In genomic region chr12:26514364-26514763, GRCh38 we compare ENCODE assay signal across 27 cellular contexts.
DNase-seq lines count a peak whose midpoint lies in the region; ATAC-seq and TF ChIP-seq lines count a peak whose summit lies in the region.
"Had no signal": no experiment of that assay in that cellular context is flagged by ENCODE, and none has a peak within 500 bp of the region (broad histone marks: within the 10 kb centered on the region; RNA-seq: fewer than 3 reads in every experiment).

No MANE protein-coding gene starts in this region.

- peaks cover 15% of the 10 kb centered on the region for H3K9me3 ChIP-seq in left ventricle myocardium inferior (replicated peaks)
- H3K9me3 ChIP-seq: BLaER1, ovary, sigmoid colon had no signal

- intact Hi-C loops in left ventricle myocardium inferior (cut with micrococcal nuclease): no loop called here

- ATAC-seq in HG02623 (IDR thresholded peaks at IDR 0.05; ENCODE audit: unreplicated experiment) (no peak), HG02884 (IDR thresholded peaks at IDR 0.05; ENCODE audit: unreplicated experiment) (no peak)
- ATAC-seq: left lung; natural killer cell treated with Interleukin-12 subunit alpha and Interleukin-12 subunit beta and Interleukin-15 and Interleukin-18, amount 100 ng/mL, for 72 hours had no signal

- H3K4me1 ChIP-seq in left ventricle myocardium inferior: peaks cover 8% of the 10 kb centered on the region
- H3K4me1 ChIP-seq: BLaER1, left lung had no signal

- no peak overlapping the region for H3K4me3 ChIP-seq in AG10803 (ENCODE audit: low read length)
- H3K4me3 ChIP-seq in left ventricle myocardium inferior: peak overlapping the region; percentile 0
- H3K4me3 ChIP-seq: BLaER1, left lung, ovary, sigmoid colon had no signal

- peak overlapping the region; percentile 7 for H3K27ac ChIP-seq in left ventricle myocardium inferior (replicated peaks)
- H3K27ac ChIP-seq: BLaER1, KMS-11, left lung, ovary, sigmoid colon had no signal

- peak; percentile 19 for DNase-seq in AG10803 (ENCODE audit: low read depth)
- peak; percentile 17 for DNase-seq in GM13977 (ENCODE audit: low spot score)
- DNase-seq in NCI-H69 (lab: John Stamatoyannopoulos, UW): peak; percentile 8
- DNase-seq in left ventricle myocardium inferior: no peak
- DNase-seq in NCI-H774 (lab: John Stamatoyannopoulos, UW): no peak
- DNase-seq in mucosa of gallbladder (ENCODE audit: low spot score): no peak
- DNase-seq: activated B cell treated with CpG ODN at 0.5 μM for 24 hours; activated CD4-positive, alpha-beta T cell treated with anti-CD3 and anti-CD28 coated beads, Interleukin-2, amount 50 U/mL, for 4 hours; activated CD8-positive, alpha-beta memory T cell treated with anti-CD3 and anti-CD28 coated beads, Interleukin-2, amount 50 U/mL, for 48 hours; activated naive CD8-positive, alpha-beta T cell treated with anti-CD3 and anti-CD28 coated beads, Interleukin-2, amount 10 ng/mL, durations not matched to agents 7 days and 5 days; COR-L47; DND-41; foreskin fibroblast; hippocampal formation; left lung; NCI-H1694; NCI-H2171 treated with DMSO at 0.1 percent for 48 hours; NCI-H526 treated with DMSO at 0.1 percent for 48 hours; ovary; sigmoid colon; stimulated activated naive CD4-positive, alpha-beta T cell treated with Interleukin-2 at 50 U/mL for 16 hours; T1000 had no signal

- TF ChIP-seq CTCF in AG10803 (conservative IDR thresholded peaks at IDR 0.05; ENCODE audit: low read length): no peak
- TF ChIP-seq CTCF in GM13977 (IDR thresholded peaks at IDR 0.05; ENCODE audit: extremely low read depth, insufficient read depth, missing control alignments): no peak
- no peak for TF ChIP-seq CTCF in left ventricle myocardium inferior (IDR thresholded peaks at IDR 0.05; ENCODE audit: borderline replicate concordance)

- H3K27me3 ChIP-seq in left ventricle myocardium inferior (ENCODE audit: low read depth): no peaks in the 10 kb centered on the region
- H3K27me3 ChIP-seq: BLaER1, left lung, ovary, sigmoid colon had no signal

- in situ Hi-C loops in GM13977 (cut with MboI; ENCODE audit: low pct_unique_long_range_greater_than_20kb, low sequenced_read_pairs, unreplicated experiment): no loop called here

- peaks cover 6% of the 10 kb centered on the region for H3K36me3 ChIP-seq in left ventricle myocardium inferior
- H3K36me3 ChIP-seq: BLaER1, left lung, ovary, sigmoid colon had no signal

Comparison
In these comparisons a context has a peak if more than half of its experiments do, and no peak if none do; other contexts are left out.
1. DNase-seq: peak in AG10803 (single experiment), GM13977 (single experiment) and NCI-H69 (single experiment); none in left ventricle myocardium inferior (single experiment), NCI-H774 (single experiment) and mucosa of gallbladder (single experiment).